6 cellular contexts compared by ENCODE assay signal in the genomic region with DNA sequence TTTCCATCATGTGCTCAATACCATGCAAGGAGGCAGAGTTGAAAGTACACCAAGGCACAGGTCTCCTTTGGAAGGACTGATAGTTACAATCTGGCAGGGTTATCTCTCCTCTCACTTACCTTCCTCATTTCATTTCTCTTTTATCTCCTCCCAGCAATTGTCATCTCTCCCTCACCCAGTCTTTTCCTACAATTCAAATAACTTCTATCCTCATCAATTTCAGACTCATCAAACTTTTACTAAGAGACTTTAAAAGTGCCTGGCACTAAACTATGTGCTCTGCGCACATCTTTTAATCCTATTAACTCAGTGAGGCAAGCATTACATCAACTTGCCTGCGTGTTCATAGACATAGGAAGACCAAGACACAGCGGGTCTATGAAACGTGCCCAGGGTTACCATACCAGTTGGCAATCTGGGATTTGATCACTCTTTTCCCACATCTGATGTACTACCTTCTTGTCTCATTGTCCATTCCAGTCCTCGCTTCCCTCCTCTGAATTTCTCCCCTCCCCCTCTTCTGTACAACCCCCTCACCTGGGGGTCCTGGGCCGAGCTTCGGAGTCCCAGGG.
A peak's percentile ranks its signal among the peaks of the same experiment; 100 is the strongest.
DNase-seq lines count a peak whose midpoint lies in the region; ATAC-seq and TF ChIP-seq lines count a peak whose summit lies in the region.

No MANE protein-coding gene starts in this region.

- H3K4me3 ChIP-seq in HFF-Myc (replicated peaks; ENCODE audit: low read depth, low read length), result peak overlapping the region; percentile 97

- no peak for ATAC-seq in GM19397 (IDR thresholded peaks at IDR 0.05; ENCODE audit: unreplicated experiment)
- no peak for ATAC-seq in HG03045 (IDR thresholded peaks at IDR 0.05; ENCODE audit: unreplicated experiment)
- ATAC-seq in HG03342 (IDR thresholded peaks at IDR 0.05; ENCODE audit: unreplicated experiment), result no peak

- DNase-seq in HFF-Myc (ENCODE audit: extremely low read depth, low read depth), result no peak
- peak; percentile 39 for DNase-seq in kidney tubule cell (ENCODE audit: low spot score)

- H3K27ac ChIP-seq in VCaP, result peak overlapping the region; percentile 96

- TF ChIP-seq CTCF in HFF-Myc (IDR thresholded peaks at IDR 0.05; ENCODE audit: low read depth, low read length, missing control alignments), result no peak
- no peak for TF ChIP-seq CTCF in VCaP (conservative IDR thresholded peaks at IDR 0.05)
